30 cellular contexts compared by ENCODE assay signal in genomic region chr2:20983844-20984243, GRCh38.
"Had no signal": no experiment of that assay in that cellular context is flagged by ENCODE, and none has a peak within 500 bp of the region (broad histone marks: within the 10 kb centered on the region; RNA-seq: fewer than 3 reads in every experiment).

No MANE protein-coding gene starts in this region.

- DNase-seq: cortex of kidney; effector memory CD8-positive, alpha-beta T cell; heart left ventricle; immature natural killer cell; islet precursor cell; kidney glomerular epithelial cell; left colon; left ventricle myocardium inferior; lower lobe of right lung; mucosa of descending colon; naive B cell; stimulated activated CD4-positive, alpha-beta T cell treated with anti-CD3 and anti-CD28 coated beads, Interleukin-2, amount 100 ng/mL, for 24 hours; stimulated activated CD4-positive, alpha-beta T cell treated with anti-CD3 and anti-CD28 coated beads, Interleukin-4, amount 100 ng/mL, for 4 hours; stimulated activated naive CD8-positive, alpha-beta T cell treated with anti-CD3 and anti-CD28 coated beads, Interleukin-15, Interleukin-2, amounts not matched to agents 100 U/mL and 50 U/mL, for 24 hours; substantia nigra; testis; upper lobe of right lung had no signal

- H3K9me3 Mint-ChIP-seq: effector memory CD8-positive, alpha-beta T cell; immature natural killer cell; memory B cell; mesothelial cell of epicardium; natural killer cell treated with Interleukin-12 subunit alpha and Interleukin-12 subunit beta and Interleukin-15 and Interleukin-18, amount 100 ng/mL, for 72 hours; neural crest cell; stimulated activated memory B cell treated with anti-CD40 and anti-IgM and Interleukin-4, amounts not matched to agents 10 μg/mL and 1 μg/mL and 100 μg/mL, for 72 hours had no signal

- H3K36me3 Mint-ChIP-seq: immature natural killer cell; memory B cell; mesothelial cell of epicardium; naive B cell; natural killer cell treated with Interleukin-12 subunit alpha and Interleukin-12 subunit beta and Interleukin-15 and Interleukin-18, amount 100 ng/mL, for 72 hours; stimulated activated memory B cell treated with anti-CD40 and anti-IgM and Interleukin-4, amounts not matched to agents 10 μg/mL and 1 μg/mL and 100 μg/mL, for 72 hours had no signal

- H3K4me3 Mint-ChIP-seq: effector memory CD8-positive, alpha-beta T cell; immature natural killer cell; memory B cell; mesothelial cell of epicardium; natural killer cell treated with Interleukin-12 subunit alpha and Interleukin-12 subunit beta and Interleukin-15 and Interleukin-18, amount 100 ng/mL, for 72 hours; neural crest cell; stimulated activated memory B cell treated with anti-CD40 and anti-IgM and Interleukin-4, amounts not matched to agents 10 μg/mL and 1 μg/mL and 100 μg/mL, for 72 hours had no signal

- H3K4me1 ChIP-seq: heart left ventricle, left ventricle myocardium inferior, lower lobe of right lung, parathyroid adenoma, testis, upper lobe of right lung had no signal

- H3K27ac ChIP-seq: heart left ventricle, hepatocyte, left ventricle myocardium inferior, lower lobe of right lung, neutrophil, parathyroid adenoma, testis, tibial nerve, upper lobe of right lung, vagina had no signal

- H3K4me1 Mint-ChIP-seq: immature natural killer cell; memory B cell; naive B cell; neural crest cell; stimulated activated memory B cell treated with anti-CD40 and anti-IgM and Interleukin-4, amounts not matched to agents 10 μg/mL and 1 μg/mL and 100 μg/mL, for 72 hours had no signal

- H3K27me3 ChIP-seq: gastroesophageal sphincter, heart left ventricle, hepatocyte, testis, tibial nerve, upper lobe of right lung, vagina had no signal

- ATAC-seq: effector memory CD8-positive, alpha-beta T cell; gastroesophageal sphincter; heart left ventricle; left colon; lower lobe of right lung; mucosa of descending colon; natural killer cell treated with Interleukin-12 subunit alpha and Interleukin-12 subunit beta and Interleukin-15 and Interleukin-18, amount 100 ng/mL, for 72 hours; sciatic nerve; stimulated activated memory B cell treated with anti-CD40 and anti-IgM and Interleukin-4, amounts not matched to agents 10 μg/mL and 1 μg/mL and 100 μg/mL, for 72 hours; stimulated activated naive CD8-positive, alpha-beta T cell treated with anti-CD3 and anti-CD28 coated beads, Interleukin-15, Interleukin-2, amounts not matched to agents 100 U/mL and 50 U/mL, for 24 hours; upper lobe of right lung had no signal

- H3K27ac Mint-ChIP-seq: effector memory CD8-positive, alpha-beta T cell; immature natural killer cell; memory B cell; mesothelial cell of epicardium; naive B cell; natural killer cell treated with Interleukin-12 subunit alpha and Interleukin-12 subunit beta and Interleukin-15 and Interleukin-18, amount 100 ng/mL, for 72 hours; progenitor cell of endocrine pancreas; stimulated activated memory B cell treated with anti-CD40 and anti-IgM and Interleukin-4, amounts not matched to agents 10 μg/mL and 1 μg/mL and 100 μg/mL, for 72 hours had no signal
